Comparison of ENCODE assay signal across 8 cellular contexts in genomic region chr2:20447437-20448245, GRCh38. TPM values are rescaled to one million over a fixed set of nuclear protein-coding genes. Genes with fewer than 3 reads are reported as not detected.
A peak's percentile ranks its signal among the peaks of the same experiment; 100 is the strongest.
DNase-seq lines count a peak whose midpoint lies in the region; ATAC-seq and TF ChIP-seq lines count a peak whose summit lies in the region.

No MANE protein-coding gene starts in this region.

- H3K27me3 Mint-ChIP-seq in CD14-positive monocyte (ENCODE audit: low read depth in 3 of 3) = peaks cover 15 to 38% (median 36%) of the 10 kb centered on the region in 3 donors

- DNase-seq in CD14-positive monocyte (ENCODE audit: low spot score) (no peak), HK-2 (ENCODE audit: unreplicated experiment) (peak; percentile 59), erythroblast (lab: John Stamatoyannopoulos, UW) (peak; percentile 62 to 78), ureter (ENCODE audit: low spot score) (peak; percentile 67), DMS114 treated with DMSO at 0.1 percent for 48 hours (lab: John Stamatoyannopoulos, UW; ENCODE audit: unreplicated experiment) (no peak)

- intact Hi-C loops in CD14-positive monocyte (cut with micrococcal nuclease) = loop anchor here (5.0 to 10.0 kb wide), 2 partner anchors 35 to 93 kb away; partner anchors contain the start of gene PUM2 (in 1 of the 2)

- H3K9me3 ChIP-seq in muscle layer of duodenum (ENCODE audit: control insufficient read depth in 1 of 2, low read length in 2 of 2) = no peaks in the 10 kb centered on the region

- H3K27ac ChIP-seq in muscle layer of duodenum (ENCODE audit: low read length) = peak overlapping the region; percentile 97

- H3K4me1 ChIP-seq in muscle layer of duodenum (ENCODE audit: control insufficient read depth in 1 of 2, insufficient read depth in 2 of 2, low read length in 2 of 2) = peaks cover 3 to 30% of the 10 kb centered on the region in 2 donors

- ATAC-seq in GM18873 (IDR thresholded peaks at IDR 0.05; ENCODE audit: low FRiP score, unreplicated experiment) = peak; percentile 14

- H3K36me3 ChIP-seq in muscle layer of duodenum (ENCODE audit: control insufficient read depth in 1 of 2, insufficient read depth in 2 of 2, low read length in 2 of 2) = peaks cover 5 to 21% of the 10 kb centered on the region in 2 donors

- H3K36me3 Mint-ChIP-seq in CD14-positive monocyte = peaks cover 16 to 22% of the 10 kb centered on the region in 2 donors

- H3K27ac Mint-ChIP-seq in CD14-positive monocyte = peak overlapping the region; percentile 78 to 98 (median 95)

- H3K9me3 Mint-ChIP-seq in CD14-positive monocyte = peaks cover 0 to 8% (median 3%) of the 10 kb centered on the region in 7 donors

- H3K4me3 ChIP-seq in WI38 (ENCODE audit: low read depth, low read length) (peak overlapping the region; percentile 88), muscle layer of duodenum (ENCODE audit: low read depth in 1 of 2, low read length in 2 of 2) (peak overlapping the region; percentile 85 to 89)

- peaks cover 33% of the 10 kb centered on the region for H3K4me1 Mint-ChIP-seq in CD14-positive monocyte

- no peak for TF ChIP-seq CTCF in CD14-positive monocyte (IDR thresholded peaks at IDR 0.05)
- no peak for TF ChIP-seq CTCF in WI38 (IDR thresholded peaks at IDR 0.05; ENCODE audit: low read depth, low read length)

- no peaks in the 10 kb centered on the region for H3K27me3 ChIP-seq in muscle layer of duodenum (ENCODE audit: low read depth, low read length)

- TF ChIP-seq POLR2A in erythroblast (IDR thresholded peaks at IDR 0.05; ENCODE audit: low read length) = no peak

- peak overlapping the region; percentile 95 to 96 for H3K4me3 Mint-ChIP-seq in CD14-positive monocyte

RNA-seq across cellular contexts. Expression of gene RHOB, which starts 0.8 kb away (rescaled TPM):
- 10 to 100 TPM; 43.3 to 66.3 TPM for polyA plus RNA-seq in CD14-positive monocyte
- 304 TPM for total RNA-seq in ureter

Comparison
In these comparisons a context has a peak if more than half of its experiments do, and no peak if none do; other contexts are left out.
1. DNase-seq: peak in HK-2 (single experiment), erythroblast (2 of 2) and ureter (single experiment); none in CD14-positive monocyte (single experiment) and DMS114 treated with DMSO at 0.1 percent for 48 hours (single experiment).